Comparison of ENCODE assay signal across 9 cellular contexts in the genomic region with DNA sequence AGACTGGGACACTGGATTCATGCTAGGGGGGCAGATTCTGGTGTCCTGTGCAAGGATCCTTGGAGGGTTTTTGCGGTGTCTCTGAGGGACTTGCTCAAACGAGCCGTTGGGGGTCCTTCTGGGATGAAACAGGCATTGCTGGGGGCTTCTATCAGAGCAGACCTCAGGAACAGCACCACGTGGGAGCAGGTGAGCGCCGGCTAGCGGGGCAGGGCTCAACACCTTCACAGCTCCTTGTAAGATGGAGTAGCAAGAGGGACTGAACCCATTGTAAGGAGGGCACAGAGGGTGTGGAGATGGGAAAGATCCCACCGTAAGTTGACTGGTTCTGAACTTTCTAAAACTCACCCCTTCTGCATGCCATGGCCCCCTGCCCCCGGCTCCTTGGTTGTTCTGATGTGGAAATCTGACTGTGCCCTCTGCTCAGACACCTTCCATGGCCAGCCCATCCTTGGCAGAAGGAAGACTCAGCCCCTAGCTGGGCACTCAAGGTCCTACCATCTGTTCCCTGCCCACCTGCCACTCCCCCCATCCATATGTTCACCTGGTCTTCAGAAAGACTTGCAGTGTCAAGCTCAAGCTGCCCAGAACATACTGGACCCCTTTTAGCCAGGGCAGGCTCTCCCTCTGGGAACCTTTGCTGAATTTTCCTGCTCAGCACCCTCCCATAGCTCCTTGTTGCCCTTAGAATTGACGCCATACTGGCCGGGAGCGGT. TPM values are rescaled to one million over a fixed set of nuclear protein-coding genes. Genes with fewer than 3 reads are reported as not detected.
DNase-seq lines count a peak whose midpoint lies in the region; ATAC-seq lines count a peak whose summit lies in the region.
"Had no signal": no experiment of that assay in that cellular context is flagged by ENCODE, and none has a peak within 500 bp of the region (broad histone marks: within the 10 kb centered on the region; RNA-seq: fewer than 3 reads in every experiment).

No MANE protein-coding gene starts in this region.

- no peaks in the 10 kb centered on the region for H3K36me3 ChIP-seq in iPS DF 6.9 (ENCODE audit: control insufficient read depth, insufficient read depth, low read length)

- peaks cover 23% of the 10 kb centered on the region for H3K4me1 Mint-ChIP-seq in T-helper 2 cell treated with Interferon-gamma antibody and Interleukin-4, amounts not matched to agents 5 μg/mL and 100 μg/mL, for 36 hours (ENCODE audit: low read depth)
- H3K4me1 Mint-ChIP-seq in activated CD8-positive, alpha-beta T cell treated with anti-CD3 and anti-CD28 coated beads, Interleukin-2, amount 10 ng/mL, durations not matched to agents 7 days and 5 days (ENCODE audit: low read depth) = peaks cover 42% of the 10 kb centered on the region
- H3K4me1 Mint-ChIP-seq in stimulated activated naive CD8-positive, alpha-beta T cell treated with anti-CD3 and anti-CD28 coated beads, Interleukin-15, amount 100 ng/mL, for 72 hours = peaks cover 62% of the 10 kb centered on the region

- WGBS in iPS DF 6.9 (ENCODE audit: insufficient coverage, insufficient read length) = no CpG with 5 or more reads among the region's 12 CpGs

- no peak for ATAC-seq in activated CD8-positive, alpha-beta T cell treated with anti-CD3 and anti-CD28 coated beads, Interleukin-2, amount 10 ng/mL, durations not matched to agents 7 days and 5 days
- ATAC-seq in stimulated activated naive CD8-positive, alpha-beta T cell treated with anti-CD3 and anti-CD28 coated beads, Interleukin-15, amount 100 ng/mL, for 72 hours = no peak
- no peak for ATAC-seq in HG03439 (IDR thresholded peaks at IDR 0.05; ENCODE audit: unreplicated experiment)

- DNase-seq in T-helper 2 cell treated with Interferon-gamma antibody and Interleukin-4, amounts not matched to agents 5 μg/mL and 100 μg/mL, for 36 hours (ENCODE audit: low spot score) = no peak
- no peak for DNase-seq in T-helper 2 cell
- DNase-seq in activated CD8-positive, alpha-beta T cell treated with anti-CD3 and anti-CD28 coated beads, Interleukin-2, amount 10 ng/mL, durations not matched to agents 7 days and 5 days = no peak
- DNase-seq in iPS DF 6.9 (ENCODE audit: low read depth, low spot score) = no peak
- no peak for DNase-seq in stimulated activated naive CD8-positive, alpha-beta T cell treated with anti-CD3 and anti-CD28 coated beads, Interleukin-15, amount 100 ng/mL, for 72 hours
- no peak for DNase-seq in posterior vena cava (ENCODE audit: low spot score)
- DNase-seq in GDM1 (lab: John Stamatoyannopoulos, UW) = no peak

- H3K9me3 Mint-ChIP-seq in T-helper 2 cell treated with Interferon-gamma antibody and Interleukin-4, amounts not matched to agents 5 μg/mL and 100 μg/mL, for 36 hours = no peaks in the 10 kb centered on the region
- no peaks in the 10 kb centered on the region for H3K9me3 Mint-ChIP-seq in activated CD8-positive, alpha-beta T cell treated with anti-CD3 and anti-CD28 coated beads, Interleukin-2, amount 10 ng/mL, durations not matched to agents 7 days and 5 days (ENCODE audit: insufficient read depth)
- H3K9me3 Mint-ChIP-seq in stimulated activated naive CD8-positive, alpha-beta T cell treated with anti-CD3 and anti-CD28 coated beads, Interleukin-15, amount 100 ng/mL, for 72 hours = no peaks in the 10 kb centered on the region

- H3K4me1 ChIP-seq in iPS DF 6.9 (ENCODE audit: control insufficient read depth, insufficient read depth, low read length) = peaks cover 6% of the 10 kb centered on the region; the same call in 1 of the 2 replicates

- POLR2A ChIA-PET in activated CD8-positive, alpha-beta T cell treated with anti-CD3 and anti-CD28 coated beads, Interleukin-2, amount 10 ng/mL, durations not matched to agents 7 days and 5 days (lab: Charles Lee) = interaction anchor here (0.6 to 1.2 kb wide), 3 partner anchors 9 to 24 kb away, joined by 3 read pairs; no protein-coding TSS in a partner anchor

- H3K27me3 Mint-ChIP-seq in T-helper 2 cell treated with Interferon-gamma antibody and Interleukin-4, amounts not matched to agents 5 μg/mL and 100 μg/mL, for 36 hours (ENCODE audit: low read depth) = peaks cover 7% of the 10 kb centered on the region
- H3K27me3 Mint-ChIP-seq in activated CD8-positive, alpha-beta T cell treated with anti-CD3 and anti-CD28 coated beads, Interleukin-2, amount 10 ng/mL, durations not matched to agents 7 days and 5 days (ENCODE audit: low read depth) = peaks cover 5% of the 10 kb centered on the region
- H3K27me3 Mint-ChIP-seq in stimulated activated naive CD8-positive, alpha-beta T cell treated with anti-CD3 and anti-CD28 coated beads, Interleukin-15, amount 100 ng/mL, for 72 hours = no peaks in the 10 kb centered on the region

- peak overlapping the region; percentile 93 for H3K4me3 Mint-ChIP-seq in T-helper 2 cell treated with Interferon-gamma antibody and Interleukin-4, amounts not matched to agents 5 μg/mL and 100 μg/mL, for 36 hours
- H3K4me3 Mint-ChIP-seq in activated CD8-positive, alpha-beta T cell treated with anti-CD3 and anti-CD28 coated beads, Interleukin-2, amount 10 ng/mL, durations not matched to agents 7 days and 5 days = peak overlapping the region; percentile 85
- H3K4me3 Mint-ChIP-seq in stimulated activated naive CD8-positive, alpha-beta T cell treated with anti-CD3 and anti-CD28 coated beads, Interleukin-15, amount 100 ng/mL, for 72 hours = peak overlapping the region; percentile 96 to 97

- no peak overlapping the region for H3K27ac ChIP-seq in iPS DF 6.9 (ENCODE audit: low read length)

- H3K9me3 ChIP-seq in iPS DF 6.9 (ENCODE audit: control insufficient read depth, insufficient read depth, low read length) = no peaks in the 10 kb centered on the region

- H3K27me3 ChIP-seq in iPS DF 6.9 (ENCODE audit: control insufficient read depth, insufficient read depth, low read length) = no peaks in the 10 kb centered on the region

- H3K27ac Mint-ChIP-seq in T-helper 2 cell treated with Interferon-gamma antibody and Interleukin-4, amounts not matched to agents 5 μg/mL and 100 μg/mL, for 36 hours = peak overlapping the region; percentile 11
- peak overlapping the region; percentile 68 for H3K27ac Mint-ChIP-seq in activated CD8-positive, alpha-beta T cell treated with anti-CD3 and anti-CD28 coated beads, Interleukin-2, amount 10 ng/mL, durations not matched to agents 7 days and 5 days
- no peak overlapping the region for H3K27ac Mint-ChIP-seq in stimulated activated naive CD8-positive, alpha-beta T cell treated with anti-CD3 and anti-CD28 coated beads, Interleukin-15, amount 100 ng/mL, for 72 hours

- intact Hi-C loops in posterior vena cava (cut with DNase I) = no loop called here

- CTCF ChIA-PET in activated CD8-positive, alpha-beta T cell treated with anti-CD3 and anti-CD28 coated beads, Interleukin-2, amount 10 ng/mL, durations not matched to agents 7 days and 5 days (lab: Charles Lee) = interaction anchor here (0.9 to 5.2 kb wide), 5 partner anchors 21 to 52 kb away, joined by 3 to 49 read pairs (median 3); no protein-coding TSS in a partner anchor

- H3K36me3 Mint-ChIP-seq in T-helper 2 cell treated with Interferon-gamma antibody and Interleukin-4, amounts not matched to agents 5 μg/mL and 100 μg/mL, for 36 hours (ENCODE audit: low read depth) = no peaks in the 10 kb centered on the region
- H3K36me3 Mint-ChIP-seq in activated CD8-positive, alpha-beta T cell treated with anti-CD3 and anti-CD28 coated beads, Interleukin-2, amount 10 ng/mL, durations not matched to agents 7 days and 5 days (ENCODE audit: low read depth) = no peaks in the 10 kb centered on the region

- peak overlapping the region; percentile 90; the same call in 1 of the 2 replicates for H3K4me3 ChIP-seq in iPS DF 6.9 (ENCODE audit: low read length)

RNA-seq across cellular contexts. Expression of a gene that starts 1.2 kb away (rescaled TPM):
- total RNA-seq in activated CD8-positive, alpha-beta T cell treated with anti-CD3 and anti-CD28 coated beads, Interleukin-2, amount 10 ng/mL, durations not matched to agents 7 days and 5 days = 1 to 10 TPM; 7.3 to 7.4 TPM
- 10 to 100 TPM; 11.1 to 14.4 TPM for total RNA-seq in posterior vena cava

RNA-seq across cellular contexts. Expression of a gene that starts 10.8 kb away (rescaled TPM):
- total RNA-seq in activated CD8-positive, alpha-beta T cell treated with anti-CD3 and anti-CD28 coated beads, Interleukin-2, amount 10 ng/mL, durations not matched to agents 7 days and 5 days = not detected
- total RNA-seq in posterior vena cava = not detected
- total RNA-seq: H4 had no signal

RNA-seq across cellular contexts. Expression of a gene that starts 23.1 kb away (rescaled TPM):
- not detected for total RNA-seq in activated CD8-positive, alpha-beta T cell treated with anti-CD3 and anti-CD28 coated beads, Interleukin-2, amount 10 ng/mL, durations not matched to agents 7 days and 5 days
- under 1 TPM; 0.14 to 0.46 TPM for total RNA-seq in posterior vena cava

RNA-seq across cellular contexts. Expression of a gene that starts 39.9 kb away (rescaled TPM):
- 10 to 100 TPM; 94.0 to 99.9 TPM for total RNA-seq in activated CD8-positive, alpha-beta T cell treated with anti-CD3 and anti-CD28 coated beads, Interleukin-2, amount 10 ng/mL, durations not matched to agents 7 days and 5 days
- total RNA-seq in posterior vena cava = 10 to 100 TPM; 39.8 to 48.7 TPM

RNA-seq across cellular contexts. Expression of a gene that starts 51.7 kb away (rescaled TPM):
- total RNA-seq in activated CD8-positive, alpha-beta T cell treated with anti-CD3 and anti-CD28 coated beads, Interleukin-2, amount 10 ng/mL, durations not matched to agents 7 days and 5 days = 10 to 100 TPM; 36.6 to 40.3 TPM
- total RNA-seq in posterior vena cava = 10 to 100 TPM; 24.4 to 30.3 TPM

Comparison
In these comparisons a context has a peak if more than half of its experiments do, and no peak if none do; other contexts are left out.
1. H3K27ac Mint-ChIP-seq: peak in T-helper 2 cell treated with Interferon-gamma antibody and Interleukin-4, amounts not matched to agents 5 μg/mL and 100 μg/mL, for 36 hours (single experiment) and activated CD8-positive, alpha-beta T cell treated with anti-CD3 and anti-CD28 coated beads, Interleukin-2, amount 10 ng/mL, durations not matched to agents 7 days and 5 days (single experiment); none in stimulated activated naive CD8-positive, alpha-beta T cell treated with anti-CD3 and anti-CD28 coated beads, Interleukin-15, amount 100 ng/mL, for 72 hours (0 of 2).
2. Peak in every context shown above with its lines, with median percentiles within 50 percentile points of each other: H3K4me3 Mint-ChIP-seq.